In the genomic region with DNA sequence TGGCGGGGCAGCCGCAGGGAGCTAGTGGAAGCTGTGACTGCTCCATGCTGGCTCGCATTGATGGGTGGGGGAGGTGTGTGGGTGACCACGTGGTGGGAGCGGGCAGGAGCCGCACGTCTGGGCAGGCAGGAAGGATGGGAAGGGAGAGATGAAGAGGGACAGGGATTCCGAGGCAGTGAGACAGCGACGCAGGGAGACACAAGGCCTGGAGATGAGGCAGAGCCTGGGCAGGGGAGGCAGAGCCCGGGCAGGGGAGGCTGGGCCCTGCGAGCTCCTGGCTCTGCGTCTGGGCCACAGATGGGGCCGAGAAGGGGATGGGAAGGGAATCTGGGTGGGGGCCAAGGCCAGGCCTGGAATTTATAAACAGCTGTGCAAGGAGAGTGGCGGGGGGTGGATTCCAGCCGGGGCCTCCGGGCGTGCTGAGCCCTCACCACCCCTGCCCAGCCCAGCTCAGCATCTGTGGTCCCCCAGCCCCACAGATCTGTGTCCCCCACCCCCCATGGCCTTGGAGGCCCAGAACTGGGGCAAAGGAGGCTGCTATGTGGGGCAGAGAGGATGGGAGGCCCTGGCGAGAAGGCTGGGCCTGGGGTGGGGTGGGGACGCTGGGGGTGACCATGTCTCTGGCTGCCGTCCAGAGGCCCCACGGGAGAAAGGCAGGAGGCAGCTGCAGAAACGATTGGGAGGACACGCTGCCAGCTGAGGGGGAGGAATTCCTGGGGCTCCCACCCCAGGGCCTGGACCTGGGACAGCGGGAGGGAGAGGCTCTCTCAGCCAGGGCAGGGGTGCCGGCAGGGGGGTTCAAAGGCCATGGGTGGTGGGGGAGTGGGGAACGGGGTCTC, we compare ENCODE assay signal across 8 cellular contexts.
DNase-seq lines count a peak whose midpoint lies in the region; ATAC-seq and TF ChIP-seq lines count a peak whose summit lies in the region.

No MANE protein-coding gene starts in this region.

- no peak for ATAC-seq in HG03460 (IDR thresholded peaks at IDR 0.05; ENCODE audit: unreplicated experiment)

- DNase-seq in AG04449 (ENCODE audit: low read depth, low spot score), result peak; percentile 98
- peak; percentile 90 to 96 for DNase-seq in NCI-H446 (lab: John Stamatoyannopoulos, UW)
- DNase-seq in epithelial cell of esophagus (ENCODE audit: low read depth), result peak; percentile 99
- no peak for DNase-seq in KBM-7
- DNase-seq in HUDEP-2 (lab: John Stamatoyannopoulos, UW; ENCODE audit: unreplicated experiment in 76 of 76), result no peak
- no peak for DNase-seq in GM19238 (ENCODE audit: insufficient read length, low spot score)

- no peaks in the 10 kb centered on the region for H3K36me3 ChIP-seq in mucosa of rectum (ENCODE audit: control insufficient read depth in 2 of 2, insufficient read depth in 2 of 2, low read length in 2 of 2)

- H3K9me3 ChIP-seq in mucosa of rectum (ENCODE audit: control insufficient read depth in 2 of 2, low read length in 2 of 2), result no peaks in the 10 kb centered on the region

- POLR2A ChIA-PET in AG04449 (lab: Yijun Ruan, JAX), result interaction anchor here (0.6 to 3.6 kb wide), 11 partner anchors 8 to 291 kb away, joined by 3 to 75 read pairs (median 5); partner anchors contain the start of gene NOP53

- peaks cover 2 to 8% of the 10 kb centered on the region in 2 donors for H3K27me3 ChIP-seq in mucosa of rectum (ENCODE audit: control insufficient read depth in 2 of 2, insufficient read depth in 2 of 2, low read length in 2 of 2)

- in situ Hi-C loops in KBM-7 (cut with MboI; ENCODE audit: low pct_unique_long_range_greater_than_20kb, low sequenced_read_pairs), result no loop called here

- TF ChIP-seq CTCF in AG04449 (IDR thresholded peaks at IDR 0.05; ENCODE audit: insufficient read depth, low read length, missing control alignments), result no peak
- TF ChIP-seq CTCF in epithelial cell of esophagus (IDR thresholded peaks at IDR 0.05; ENCODE audit: insufficient read depth, low read depth, low read length, missing control alignments), result no peak

- H3K27ac ChIP-seq in mucosa of rectum (ENCODE audit: low read depth in 2 of 2, low read length in 2 of 2), result peak overlapping the region; percentile 69 to 75

- H3K4me3 ChIP-seq in AG04449 (ENCODE audit: low read depth, low read length) (peak overlapping the region; percentile 46), epithelial cell of esophagus (ENCODE audit: low read length) (peak overlapping the region; percentile 32), mucosa of rectum (ENCODE audit: low read length in 2 of 2) (no peak overlapping the region)

- H3K9ac ChIP-seq in mucosa of rectum (ENCODE audit: low read depth in 1 of 2, low read length in 2 of 2), result no peak overlapping the region

- H3K4me1 ChIP-seq in mucosa of rectum (ENCODE audit: control insufficient read depth in 2 of 2, insufficient read depth in 2 of 2, low read length in 2 of 2), result peaks cover 6 to 8% of the 10 kb centered on the region in 2 donors

- CTCF ChIA-PET in AG04449 (lab: Yijun Ruan, JAX), result interaction anchor here (0.7 to 4.2 kb wide), 6 partner anchors 10 to 283 kb away, joined by 3 to 20 read pairs (median 4); partner anchors contain the start of gene NOP53

Comparison
In these comparisons a context has a peak if more than half of its experiments do, and no peak if none do; other contexts are left out.
1. DNase-seq: peak in AG04449 (single experiment), NCI-H446 (2 of 2) and epithelial cell of esophagus (single experiment); none in KBM-7 (single experiment), HUDEP-2 (0 of 76) and GM19238 (single experiment).
2. H3K4me3 ChIP-seq: peak in AG04449 (single experiment) and epithelial cell of esophagus (single experiment); none in mucosa of rectum (0 of 2).